Comparison of ENCODE assay signal across 24 cellular contexts in genomic region chr18:61352611-61353010, GRCh38. TPM values are rescaled to one million over a fixed set of nuclear protein-coding genes. Genes with fewer than 3 reads are reported as not detected.
"Had no signal": no experiment of that assay in that cellular context is flagged by ENCODE, and none has a peak within 500 bp of the region (broad histone marks: within the 10 kb centered on the region; RNA-seq: fewer than 3 reads in every experiment).

No MANE protein-coding gene starts in this region.

- H3K9me3 ChIP-seq: left lung, pancreas, prostate gland, spleen, suprapubic skin, thoracic aorta, tibial artery, upper lobe of right lung had no signal

- H3K4me1 ChIP-seq: left lung, pancreas, prostate gland, spleen, suprapubic skin, tibial artery, upper lobe of right lung had no signal

- DNase-seq: kidney; left colon; left lung; naive thymus-derived CD8-positive, alpha-beta T cell; nucleus accumbens; pancreas; posterior cingulate gyrus; retina; right cardiac atrium; small intestine; spleen; stimulated activated CD4-positive, alpha-beta T cell treated with anti-CD3 and anti-CD28 coated beads, Interleukin-4, amount 100 ng/mL, for 24 hours; stimulated activated naive CD4-positive, alpha-beta T cell; tibial artery; upper lobe of right lung had no signal

- H3K4me2 ChIP-seq: hepatocyte had no signal

- H3K36me3 ChIP-seq: left lung, pancreas, prostate gland, spleen, suprapubic skin, thoracic aorta, tibial artery, upper lobe of right lung had no signal

- H3K27me3 ChIP-seq: hepatocyte, left lung, pancreas, suprapubic skin, tibial artery, upper lobe of right lung had no signal

- H3K27ac ChIP-seq: hepatocyte, left lung, pancreas, prostate gland, spleen, suprapubic skin, thoracic aorta, tibial artery, upper lobe of right lung had no signal

- H2AFZ ChIP-seq: hepatocyte had no signal

- H3K4me3 ChIP-seq: hepatocyte, left lung, lung, pancreas, prostate gland, spleen, suprapubic skin, thoracic aorta, tibial artery, upper lobe of right lung had no signal

- H3K79me2 ChIP-seq: hepatocyte had no signal

- ATAC-seq: left colon; left lung; naive thymus-derived CD8-positive, alpha-beta T cell; pancreas; right cardiac atrium; sciatic nerve; stimulated activated effector memory CD8-positive, alpha-beta T cell treated with anti-CD3 and anti-CD28 coated beads, Interleukin-12 subunit alpha, Interleukin-12 subunit beta, amount 100 ng/mL, for 72 hours; upper lobe of right lung had no signal

RNA-seq across cellular contexts. Expression of gene CDH20, which starts 19.4 kb away (rescaled TPM):
- total RNA-seq: left colon, mucosa of gallbladder, osteoblast, spleen had no signal
